ENCODE assay signal across 8 cellular contexts in genomic region chr7:4774804-4775280, GRCh38. TPM values are rescaled to one million over a fixed set of nuclear protein-coding genes. Genes with fewer than 3 reads are reported as not detected.
DNase-seq lines count a peak whose midpoint lies in the region; ATAC-seq and TF ChIP-seq lines count a peak whose summit lies in the region.

No MANE protein-coding gene starts in this region.

- H2BK15ac ChIP-seq in mesenchymal stem cell (ENCODE audit: low read depth, poor library complexity, severe bottlenecking) = no peak overlapping the region

- H3K9ac ChIP-seq in mesenchymal stem cell (ENCODE audit: low read length) = peak overlapping the region; percentile 99

- no peak overlapping the region for H2AFZ ChIP-seq in mesenchymal stem cell (ENCODE audit: low read depth, low read length)

- peak overlapping the region; percentile 97 for H3K4me3 Mint-ChIP-seq in Calu3 (ENCODE audit: low read depth, unreplicated experiment)

- H3K4me2 ChIP-seq in mesenchymal stem cell (ENCODE audit: low read length, poor library complexity, severe bottlenecking) = peak overlapping the region; percentile 71

- whole genome bisulfite sequencing in mesenchymal stem cell = 55% methylated on average over 22 of the region's 22 CpGs

- H3K9me3 ChIP-seq in mesenchymal stem cell (ENCODE audit: control insufficient read depth, low read length) = no peaks in the 10 kb centered on the region
- H3K9me3 ChIP-seq in upper lobe of right lung = no peaks in the 10 kb centered on the region

- BruUV-seq in Calu3 (replicated peaks; lab: Mats Ljungman, UMichigan) = TSS peak; percentile 99

- H3K36me3 ChIP-seq in mesenchymal stem cell (ENCODE audit: control insufficient read depth in 1 of 2, insufficient read depth in 2 of 2, low read depth in 1 of 2, low read length in 2 of 2) = peaks cover 23 to 25% of the 10 kb centered on the region in 2 experiments
- no peaks in the 10 kb centered on the region for H3K36me3 ChIP-seq in upper lobe of right lung

- H3K14ac ChIP-seq in mesenchymal stem cell (ENCODE audit: low read length in 2 of 2) = peak overlapping the region in 1 of 2 experiments; percentile 50

- peak overlapping the region; percentile 77 to 83 for H3K18ac ChIP-seq in mesenchymal stem cell (ENCODE audit: low read depth in 1 of 2, low read length in 2 of 2)

- intact Hi-C loops in Calu3 (cut with micrococcal nuclease; ENCODE audit: unreplicated experiment) (no loop called here), upper lobe of right lung (cut with DNase I) (no loop called here)

- no peaks in the 10 kb centered on the region for H3K27me3 ChIP-seq in mesenchymal stem cell (ENCODE audit: control insufficient read depth in 1 of 2, insufficient read depth in 1 of 2, low read length in 2 of 2)
- H3K27me3 ChIP-seq in upper lobe of right lung = no peaks in the 10 kb centered on the region

- DNase-seq in Calu3 (peak; percentile 38), SIG-M5 treated with dmso at 0.1 percent for 504 hours (lab: John Stamatoyannopoulos, UW; ENCODE audit: unreplicated experiment) (peak; percentile 74), dedifferentiated amniotic fluid mesenchymal stem cell (ENCODE audit: extremely low spot score) (peak; percentile 47), mesenchymal stem cell (no peak), upper lobe of right lung (no peak), mucosa of gallbladder (ENCODE audit: low spot score) (no peak)

- H2AK5ac ChIP-seq in mesenchymal stem cell (ENCODE audit: low read length, severe bottlenecking) = peak overlapping the region; percentile 33

- peak overlapping the region; percentile 93 for H4K91ac ChIP-seq in mesenchymal stem cell (ENCODE audit: low read length)

- ATAC-seq in GM18909 (IDR thresholded peaks at IDR 0.05; ENCODE audit: poor library complexity, unreplicated experiment) = peak; percentile 35
- peak; percentile 14 for ATAC-seq in HG03103 (IDR thresholded peaks at IDR 0.05; ENCODE audit: low read depth, unreplicated experiment)
- ATAC-seq in upper lobe of right lung = peak; percentile 25

- H3K9me3 Mint-ChIP-seq in Calu3 (ENCODE audit: low read depth, unreplicated experiment) = no peaks in the 10 kb centered on the region

- H3K36me3 Mint-ChIP-seq in Calu3 (ENCODE audit: insufficient read depth, unreplicated experiment) = peaks cover 38% of the 10 kb centered on the region

- CTCF ChIA-PET in Calu3 (lab: Charles Lee) = interaction anchor here (0.6 to 1.5 kb wide), 13 partner anchors 10 to 585 kb away, joined by 3 to 12 read pairs (median 3); no protein-coding TSS in a partner anchor

- peak overlapping the region; percentile 95 to 99 for H3K4me3 ChIP-seq in mesenchymal stem cell (ENCODE audit: insufficient read depth in 1 of 2, low read depth in 1 of 2, low read length in 2 of 2)
- H3K4me3 ChIP-seq in upper lobe of right lung = peak overlapping the region; percentile 99

- TF ChIP-seq CTCF in Calu3 (IDR thresholded peaks at IDR 0.05; ENCODE audit: unreplicated experiment) = no peak
- no peak for TF ChIP-seq CTCF in upper lobe of right lung (IDR thresholded peaks at IDR 0.05)

- H3K4me1 ChIP-seq in mesenchymal stem cell (ENCODE audit: control insufficient read depth, insufficient read depth, low read depth, low read length) (peaks cover 18% of the 10 kb centered on the region), upper lobe of right lung (peaks cover 26% of the 10 kb centered on the region)

- peak overlapping the region; percentile 15 to 40 for H2BK12ac ChIP-seq in mesenchymal stem cell (ENCODE audit: low read length in 2 of 2)

- H4K8ac ChIP-seq in mesenchymal stem cell (ENCODE audit: low read length) = peak overlapping the region; percentile 98

- H3K27ac Mint-ChIP-seq in Calu3 (ENCODE audit: unreplicated experiment) = peak overlapping the region; percentile 96

- H3K79me1 ChIP-seq in mesenchymal stem cell (replicated peaks; ENCODE audit: low read length, poor library complexity, severe bottlenecking) = peaks cover 23% of the 10 kb centered on the region

- peaks cover 24% of the 10 kb centered on the region for H3K4me1 Mint-ChIP-seq in Calu3 (ENCODE audit: low read depth, unreplicated experiment)

- peak overlapping the region; percentile 86 for H3K27ac ChIP-seq in mesenchymal stem cell (ENCODE audit: low read length, poor library complexity, severe bottlenecking)
- peak overlapping the region; percentile 96 for H3K27ac ChIP-seq in upper lobe of right lung

- H3K23ac ChIP-seq in mesenchymal stem cell (ENCODE audit: low read length in 2 of 2) = peak overlapping the region in 1 of 2 experiments; percentile 23

- H3K27me3 Mint-ChIP-seq in Calu3 (ENCODE audit: unreplicated experiment) = no peaks in the 10 kb centered on the region

- H2BK5ac ChIP-seq in mesenchymal stem cell (ENCODE audit: low read depth, low read length, poor library complexity, severe bottlenecking) = peak overlapping the region; percentile 81

- H3K4ac ChIP-seq in mesenchymal stem cell (ENCODE audit: low read depth in 1 of 2, low read length in 2 of 2) = peak overlapping the region; percentile 83 to 86

- peak overlapping the region; percentile 39 for H2BK120ac ChIP-seq in mesenchymal stem cell (ENCODE audit: low read depth, low read length)

RNA-seq across cellular contexts. Expression of gene AP5Z1, which starts 0.6 kb away (rescaled TPM):
- total RNA-seq in Calu3 (2022) (66.1 and 70.7 TPM in 2 replicates), upper lobe of right lung (48.9 TPM), mucosa of gallbladder (45.0 TPM)
- polyA plus RNA-seq in mesenchymal stem cell (2013, experiment 1 of 2) = 30.2 TPM
- polyA plus RNA-seq in mesenchymal stem cell (2013, experiment 2 of 2) = 30.0 TPM

Comparison
In these comparisons a context has a peak if more than half of its experiments do, and no peak if none do; other contexts are left out.
1. DNase-seq: peak in Calu3 (single experiment), SIG-M5 treated with dmso at 0.1 percent for 504 hours (single experiment) and dedifferentiated amniotic fluid mesenchymal stem cell (single experiment); none in mesenchymal stem cell (single experiment), upper lobe of right lung (single experiment) and mucosa of gallbladder (single experiment).
2. Peak in every context shown above with its lines, with median percentiles within 50 percentile points of each other: ATAC-seq.